Comparison of ENCODE assay signal across 2 cellular contexts in the genomic region with DNA sequence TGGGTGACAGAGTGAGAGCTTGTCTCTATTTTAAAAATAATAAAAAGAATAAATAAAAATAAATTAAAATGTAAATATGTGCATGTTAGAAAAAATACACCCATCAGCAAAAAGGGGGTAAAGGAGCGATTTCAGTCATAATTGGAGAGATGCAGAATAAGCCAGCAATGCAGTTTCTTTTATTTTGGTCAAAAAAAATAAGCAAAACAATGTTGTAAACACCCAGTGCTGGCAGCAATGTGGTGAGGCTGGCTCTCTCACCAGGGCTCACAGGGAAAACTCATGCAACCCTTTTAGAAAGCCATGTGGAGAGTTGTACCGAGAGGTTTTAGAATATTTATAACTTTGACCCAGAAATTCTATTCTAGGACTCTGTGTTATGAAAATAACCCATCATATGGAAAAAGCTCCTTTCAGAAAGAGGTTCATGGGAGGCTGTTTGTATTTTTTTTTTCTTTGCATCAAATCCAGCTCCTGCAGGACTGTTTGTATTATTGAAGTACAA.
TF ChIP-seq lines count a peak whose summit lies in the region.

No MANE protein-coding gene starts in this region.

TF ChIP-seq in HepG2, 621 proteins besides CTCF, POLR2A, EP300 and RAD21:
- TF ChIP-seq ZNF235 (CRISPR knock-in tag; IDR thresholded peaks at IDR 0.05; ENCODE audit: borderline replicate concordance): no peak
- TF ChIP-seq MAFF (IDR thresholded peaks at IDR 0.05; ENCODE audit: low read depth, low read length): peak; percentile 73
- TF ChIP-seq ZNF720 (CRISPR knock-in tag; IDR thresholded peaks at IDR 0.05): no peak
- TF ChIP-seq MAFK (conservative IDR thresholded peaks at IDR 0.05 in 1 of 2, IDR thresholded peaks at IDR 0.05 in 1 of 2; ENCODE audit: low read length in 2 of 2): peak; percentile 72 to 84
- TF ChIP-seq, protein P1, sequence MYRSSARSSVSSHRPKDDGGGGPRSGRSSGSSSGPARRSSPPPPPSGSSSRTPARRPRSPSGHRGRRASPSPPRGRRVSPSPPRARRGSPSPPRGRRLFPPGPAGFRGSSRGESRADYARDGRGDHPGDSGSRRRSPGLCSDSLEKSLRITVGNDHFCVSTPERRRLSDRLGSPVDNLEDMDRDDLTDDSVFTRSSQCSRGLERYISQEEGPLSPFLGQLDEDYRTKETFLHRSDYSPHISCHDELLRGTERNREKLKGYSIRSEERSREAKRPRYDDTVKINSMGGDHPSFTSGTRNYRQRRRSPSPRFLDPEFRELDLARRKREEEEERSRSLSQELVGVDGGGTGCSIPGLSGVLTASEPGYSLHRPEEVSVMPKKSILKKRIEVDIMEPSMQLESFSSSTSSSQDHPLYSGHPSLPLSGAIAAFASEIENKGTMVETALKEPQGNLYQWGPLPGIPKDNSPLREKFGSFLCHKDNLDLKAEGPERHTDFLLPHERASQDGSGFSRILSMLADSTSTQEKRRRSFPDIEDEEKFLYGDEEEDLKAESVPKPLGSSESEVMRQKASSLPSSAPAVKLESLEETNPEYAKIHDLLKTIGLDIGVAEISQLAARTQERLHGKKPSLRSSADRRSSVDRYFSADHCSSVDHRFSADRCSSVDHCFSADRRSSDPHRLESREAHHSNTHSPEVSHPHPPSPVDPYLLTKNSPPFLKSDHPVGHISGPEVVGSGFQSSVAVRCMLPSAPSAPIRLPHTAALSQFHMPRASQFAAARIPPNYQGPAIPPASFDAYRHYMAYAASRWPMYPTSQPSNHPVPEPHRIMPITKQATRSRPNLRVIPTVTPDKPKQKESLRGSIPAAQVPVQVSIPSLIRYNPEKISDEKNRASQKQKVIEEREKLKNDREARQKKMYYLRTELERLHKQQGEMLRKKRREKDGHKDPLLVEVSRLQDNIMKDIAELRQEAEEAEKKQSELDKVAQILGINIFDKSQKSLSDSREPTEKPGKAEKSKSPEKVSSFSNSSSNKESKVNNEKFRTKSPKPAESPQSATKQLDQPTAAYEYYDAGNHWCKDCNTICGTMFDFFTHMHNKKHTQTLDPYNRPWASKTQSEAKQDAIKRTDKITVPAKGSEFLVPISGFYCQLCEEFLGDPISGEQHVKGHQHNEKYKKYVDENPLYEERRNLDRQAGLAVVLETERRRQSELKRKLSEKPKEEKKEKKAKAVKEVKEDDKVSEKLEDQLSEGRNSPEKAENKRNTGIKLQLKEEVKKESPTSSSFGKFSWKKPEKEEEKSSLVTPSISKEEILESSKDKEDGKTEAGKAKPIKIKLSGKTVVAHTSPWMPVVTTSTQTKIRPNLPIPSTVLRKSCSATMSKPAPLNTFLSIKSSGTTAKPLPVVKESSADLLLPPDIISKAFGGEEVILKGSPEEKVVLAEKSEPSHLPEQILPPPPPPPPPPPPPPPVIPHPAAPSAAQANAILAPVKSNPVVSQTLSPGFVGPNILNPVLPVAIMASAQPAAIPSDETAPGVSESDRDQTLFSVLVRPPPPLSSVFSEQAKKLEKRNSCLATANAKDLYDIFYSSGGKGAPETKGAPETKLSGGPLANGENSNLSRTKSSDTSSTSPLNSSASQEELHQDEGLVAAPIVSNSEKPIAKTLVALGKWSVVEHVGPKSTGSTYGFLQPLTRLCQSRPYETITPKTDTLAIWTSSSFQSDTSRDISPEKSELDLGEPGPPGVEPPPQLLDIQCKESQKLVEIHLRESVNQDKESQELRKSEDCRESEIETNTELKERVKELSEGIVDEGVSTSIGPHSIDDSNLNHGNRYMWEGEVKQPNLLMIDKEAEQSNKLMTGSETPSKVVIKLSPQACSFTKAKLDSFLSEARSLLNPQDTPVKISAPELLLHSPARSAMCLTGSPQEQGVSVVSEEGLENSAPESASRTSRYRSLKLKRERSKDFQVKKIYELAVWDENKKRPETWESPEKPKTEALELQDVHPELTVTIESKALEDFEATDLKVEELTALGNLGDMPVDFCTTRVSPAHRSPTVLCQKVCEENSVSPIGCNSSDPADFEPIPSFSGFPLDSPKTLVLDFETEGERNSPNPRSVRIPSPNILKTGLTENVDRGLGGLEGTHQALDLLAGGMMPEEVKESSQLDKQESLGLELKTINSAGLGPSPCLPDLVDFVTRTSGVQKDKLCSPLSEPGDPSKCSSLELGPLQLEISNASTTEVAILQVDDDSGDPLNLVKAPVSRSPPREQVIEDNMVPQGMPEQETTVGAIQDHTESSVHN (CRISPR knock-in tag; IDR thresholded peaks at IDR 0.05): no peak
- TF ChIP-seq, protein P2, sequence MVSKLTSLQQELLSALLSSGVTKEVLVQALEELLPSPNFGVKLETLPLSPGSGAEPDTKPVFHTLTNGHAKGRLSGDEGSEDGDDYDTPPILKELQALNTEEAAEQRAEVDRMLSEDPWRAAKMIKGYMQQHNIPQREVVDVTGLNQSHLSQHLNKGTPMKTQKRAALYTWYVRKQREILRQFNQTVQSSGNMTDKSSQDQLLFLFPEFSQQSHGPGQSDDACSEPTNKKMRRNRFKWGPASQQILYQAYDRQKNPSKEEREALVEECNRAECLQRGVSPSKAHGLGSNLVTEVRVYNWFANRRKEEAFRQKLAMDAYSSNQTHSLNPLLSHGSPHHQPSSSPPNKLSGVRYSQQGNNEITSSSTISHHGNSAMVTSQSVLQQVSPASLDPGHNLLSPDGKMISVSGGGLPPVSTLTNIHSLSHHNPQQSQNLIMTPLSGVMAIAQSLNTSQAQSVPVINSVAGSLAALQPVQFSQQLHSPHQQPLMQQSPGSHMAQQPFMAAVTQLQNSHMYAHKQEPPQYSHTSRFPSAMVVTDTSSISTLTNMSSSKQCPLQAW (CRISPR knock-in tag; IDR thresholded peaks at IDR 0.05): no peak

TF ChIP-seq in K562, 482 proteins besides CTCF, POLR2A, EP300 and RAD21:
- TF ChIP-seq ZNF316 (IDR thresholded peaks at IDR 0.05): peak; percentile 63; the same call in 1 of the 2 replicates
- TF ChIP-seq, protein P3, sequence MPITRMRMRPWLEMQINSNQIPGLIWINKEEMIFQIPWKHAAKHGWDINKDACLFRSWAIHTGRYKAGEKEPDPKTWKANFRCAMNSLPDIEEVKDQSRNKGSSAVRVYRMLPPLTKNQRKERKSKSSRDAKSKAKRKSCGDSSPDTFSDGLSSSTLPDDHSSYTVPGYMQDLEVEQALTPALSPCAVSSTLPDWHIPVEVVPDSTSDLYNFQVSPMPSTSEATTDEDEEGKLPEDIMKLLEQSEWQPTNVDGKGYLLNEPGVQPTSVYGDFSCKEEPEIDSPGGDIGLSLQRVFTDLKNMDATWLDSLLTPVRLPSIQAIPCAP (CRISPR knock-in tag; IDR thresholded peaks at IDR 0.05; ENCODE audit: borderline replicate concordance): no peak
